ENCODE assay signal across 1 cellular context in genomic region chr11:14642873-14643696, GRCh38.
TF ChIP-seq lines count a peak whose summit lies in the region.

No MANE protein-coding gene starts in this region.

TF ChIP-seq in K562, 482 proteins besides CTCF, POLR2A, EP300 and RAD21 (continued from another document and continues in another):
- TF ChIP-seq ZC3H11A (IDR thresholded peaks at IDR 0.05; ENCODE audit: low read depth, low read length) (no peak), ZSCAN32 (CRISPR knock-in tag; IDR thresholded peaks at IDR 0.05) (no peak), BRF1 (IDR thresholded peaks at IDR 0.05; ENCODE audit: borderline replicate concordance, extremely low read depth, insufficient read length) (no peak), SRF (CRISPR knock-in tag; IDR thresholded peaks at IDR 0.05) (no peak), ZFP30 (CRISPR knock-in tag; IDR thresholded peaks at IDR 0.05; ENCODE audit: borderline replicate concordance) (no peak), ZNF165 (CRISPR knock-in tag; IDR thresholded peaks at IDR 0.05; ENCODE audit: borderline replicate concordance) (no peak), RBM17 (IDR thresholded peaks at IDR 0.05; ENCODE audit: borderline replicate concordance, low read depth, low read length) (no peak), KDM2B (CRISPR knock-in tag; IDR thresholded peaks at IDR 0.05) (no peak), ZNF280B (CRISPR knock-in tag; IDR thresholded peaks at IDR 0.05) (no peak), ZNF699 (CRISPR knock-in tag; IDR thresholded peaks at IDR 0.05; ENCODE audit: insufficient replicate concordance) (no peak), ZNF512 (tag; IDR thresholded peaks at IDR 0.05) (no peak), ZBTB43 (CRISPR knock-in tag; IDR thresholded peaks at IDR 0.05) (no peak), ZNF609 (CRISPR knock-in tag; IDR thresholded peaks at IDR 0.05; ENCODE audit: borderline replicate concordance) (no peak), ZNF140 (CRISPR knock-in tag; IDR thresholded peaks at IDR 0.05) (no peak), TCF7 (IDR thresholded peaks at IDR 0.05; ENCODE audit: borderline replicate concordance) (no peak), RNF2 (IDR thresholded peaks at IDR 0.05) (peak; percentile 58), GATAD2A (IDR thresholded peaks at IDR 0.05) (no peak), CGGBP1 (CRISPR knock-in tag; IDR thresholded peaks at IDR 0.05) (no peak; the same call in 1 of the 2 replicates), CREB3 (tag; conservative IDR thresholded peaks at IDR 0.05; ENCODE audit: low read depth) (peak; percentile 85; the same call in 1 of the 2 replicates), TBP (optimal IDR thresholded peaks at IDR 0.05; ENCODE audit: low read depth, low read length) (no peak), FOXO4 (CRISPR knock-in tag; IDR thresholded peaks at IDR 0.05) (no peak), ZBTB1 (CRISPR knock-in tag; IDR thresholded peaks at IDR 0.05; ENCODE audit: borderline replicate concordance, low read depth) (no peak), TAL1 (IDR thresholded peaks at IDR 0.05) (no peak), ELF1 (tag; IDR thresholded peaks at IDR 0.05) (no peak), ZNF143 (CRISPR knock-in tag; IDR thresholded peaks at IDR 0.05) (no peak), MGA (IDR thresholded peaks at IDR 0.05) (peak; percentile 99), TCF15 (CRISPR knock-in tag; IDR thresholded peaks at IDR 0.05) (0 out of 2 replicates have a peak, but pooled peaks have one; percentile 33), SRSF7 (optimal IDR thresholded peaks at IDR 0.05; ENCODE audit: low read depth, low read length) (no peak), ZNF695 (CRISPR knock-in tag; IDR thresholded peaks at IDR 0.05) (no peak), ZBTB9 (CRISPR knock-in tag; IDR thresholded peaks at IDR 0.05) (peak; percentile 38; the same call in 1 of the 2 replicates)
